Comparison of ENCODE assay signal across 11 cellular contexts in the genomic region with DNA sequence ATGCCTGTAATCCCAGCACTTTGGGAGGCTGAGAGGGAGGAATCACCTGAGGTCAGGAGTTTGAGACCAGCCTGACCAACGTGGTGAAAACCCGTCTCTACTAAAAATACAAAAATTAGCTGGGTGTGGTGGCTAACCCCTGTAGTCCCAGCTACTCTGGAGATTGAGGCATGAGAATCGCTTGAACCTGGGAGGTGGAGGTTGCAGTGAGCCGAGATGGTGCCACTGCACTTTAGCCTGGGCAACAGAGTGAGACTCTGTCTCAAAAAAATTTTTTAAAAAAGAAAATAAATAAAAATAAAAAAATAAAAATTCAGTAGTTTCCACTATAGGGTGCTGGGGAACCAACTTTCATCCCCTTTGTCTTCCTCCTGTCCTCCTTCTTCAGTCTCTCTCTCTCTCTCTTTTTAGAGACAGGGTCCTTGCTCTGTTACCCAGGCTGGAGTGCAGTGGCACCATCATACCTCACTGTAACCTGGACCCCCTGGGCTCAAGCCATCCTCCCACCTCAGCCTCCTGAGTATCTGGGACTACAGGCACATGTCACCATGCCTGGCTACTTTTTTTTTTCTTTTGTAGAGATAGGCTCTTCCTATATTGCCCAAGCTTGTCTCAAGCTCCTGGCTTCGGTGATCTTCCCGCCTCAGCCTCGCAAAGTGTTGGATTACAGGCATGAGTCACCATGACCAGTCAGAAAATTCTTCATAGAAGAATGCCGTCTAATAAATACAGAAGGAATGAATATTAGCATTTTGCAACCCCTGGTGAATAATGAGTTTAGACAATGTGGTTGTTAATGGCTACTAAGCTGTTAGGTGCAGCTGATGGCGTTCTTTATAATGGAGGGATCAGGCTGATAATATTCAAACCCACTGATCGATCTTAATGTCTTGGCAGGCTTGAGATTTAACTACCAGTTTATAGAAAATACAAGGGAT. TPM values are rescaled to one million over a fixed set of nuclear protein-coding genes. Genes with fewer than 3 reads are reported as not detected.
A peak's percentile ranks its signal among the peaks of the same experiment; 100 is the strongest.
DNase-seq lines count a peak whose midpoint lies in the region; ATAC-seq, FAIRE-seq and TF ChIP-seq lines count a peak whose summit lies in the region.
"Had no signal": no experiment of that assay in that cellular context is flagged by ENCODE, and none has a peak within 500 bp of the region (broad histone marks: within the 10 kb centered on the region; RNA-seq: fewer than 3 reads in every experiment).

No MANE protein-coding gene starts in this region.

- TF ChIP-seq CTCF in HFF-Myc (IDR thresholded peaks at IDR 0.05; ENCODE audit: low read depth, low read length, missing control alignments) (no peak), keratinocyte (optimal IDR thresholded peaks at IDR 0.05 in 1 of 3, IDR thresholded peaks at IDR 0.05 in 1 of 3, conservative IDR thresholded peaks at IDR 0.05 in 1 of 3; ENCODE audit: extremely low read depth in 1 of 3, insufficient read depth in 2 of 3, low read length in 3 of 3) (no peak)

- DNase-seq in AG08396 (ENCODE audit: low spot score) (peak; percentile 35), HFF-Myc (ENCODE audit: extremely low read depth, low read depth) (peak; percentile 74), adipocyte (ENCODE audit: low read depth) (peak; percentile 85), keratinocyte (ENCODE audit: low read depth, low spot score) (peak; percentile 33), NOMO-1 treated with dmso at 0.1 percent for 144 hours (lab: John Stamatoyannopoulos, UW; ENCODE audit: unreplicated experiment) (no peak), NCI-H82 (lab: John Stamatoyannopoulos, UW) (no peak)
- DNase-seq: activated CD8-positive, alpha-beta memory T cell treated with anti-CD3 and anti-CD28 coated beads, Interleukin-2, amount 50 U/mL, for 4 hours; effector memory CD8-positive, alpha-beta T cell; naive B cell had no signal

- H3K27ac ChIP-seq in keratinocyte (ENCODE audit: control insufficient read depth, insufficient read depth, low read length): peak overlapping the region; percentile 54

- peak overlapping the region; percentile 82 for H2AFZ ChIP-seq in keratinocyte (ENCODE audit: control insufficient read depth, low read length)

- no peaks in the 10 kb centered on the region for H3K9me1 ChIP-seq in keratinocyte (ENCODE audit: control insufficient read depth, extremely low read depth, insufficient read depth, low read length)

- no peaks in the 10 kb centered on the region for H3K36me3 ChIP-seq in adipocyte (ENCODE audit: control insufficient read depth, insufficient read depth, low read length, severe bottlenecking)
- no peaks in the 10 kb centered on the region for H3K36me3 ChIP-seq in keratinocyte (ENCODE audit: control insufficient read depth in 2 of 2, extremely low read depth in 1 of 2, insufficient read depth in 2 of 2, low read length in 2 of 2)

- dilution Hi-C loops in keratinocyte (cut with MboI; ENCODE audit: extremely low pct_ligation_motif_present, low sequenced_read_pairs): no loop called here

- ATAC-seq in GM19324 (IDR thresholded peaks at IDR 0.05; ENCODE audit: low FRiP score, unreplicated experiment) (no peak), HG02759 (IDR thresholded peaks at IDR 0.05; ENCODE audit: unreplicated experiment) (no peak)
- ATAC-seq: effector memory CD8-positive, alpha-beta T cell had no signal

- H3K4me1 ChIP-seq in adipocyte (ENCODE audit: control insufficient read depth, insufficient read depth, low read length): peaks cover 4% of the 10 kb centered on the region
- peaks cover 14% of the 10 kb centered on the region for H3K4me1 ChIP-seq in keratinocyte (ENCODE audit: control insufficient read depth, extremely low read depth, insufficient read depth, low read length)

- H3K4me3 ChIP-seq in HFF-Myc (replicated peaks; ENCODE audit: low read depth, low read length) (no peak overlapping the region), adipocyte (ENCODE audit: low read length) (no peak overlapping the region), keratinocyte (ENCODE audit: control insufficient read depth in 2 of 3, extremely low read depth in 1 of 3, insufficient read depth in 2 of 3, low read depth in 1 of 3, low read length in 3 of 3) (no peak overlapping the region)

- H3K9me3 ChIP-seq in adipocyte (ENCODE audit: control insufficient read depth, low read length) (no peaks in the 10 kb centered on the region), keratinocyte (ENCODE audit: control insufficient read depth, low read depth, low read length) (no peaks in the 10 kb centered on the region)

- FAIRE-seq in keratinocyte (lab: Jason Lieb, UNC): peak; percentile 92

- no peaks in the 10 kb centered on the region for H4K20me1 ChIP-seq in keratinocyte (ENCODE audit: control insufficient read depth, extremely low read depth, insufficient read depth, low read length)

- H3K9ac ChIP-seq in adipocyte (ENCODE audit: low read length) (no peak overlapping the region), keratinocyte (ENCODE audit: control insufficient read depth, extremely low read depth, insufficient read depth, low read length) (peak overlapping the region; percentile 56)

- H3K4me2 ChIP-seq in keratinocyte (ENCODE audit: control insufficient read depth, extremely low read depth, insufficient read depth, low read depth, low read length): peak overlapping the region; percentile 52

- H3K79me2 ChIP-seq in keratinocyte (ENCODE audit: control insufficient read depth, insufficient read depth, low read length): no peaks in the 10 kb centered on the region

- H3K27me3 ChIP-seq in adipocyte (replicated peaks; ENCODE audit: control insufficient read depth, insufficient read depth, low read length) (peaks cover 10% of the 10 kb centered on the region), keratinocyte (ENCODE audit: control insufficient read depth, extremely low read depth, insufficient read depth, low read length) (no peaks in the 10 kb centered on the region)

RNA-seq across cellular contexts. Expression of a gene that starts 20.6 kb away (rescaled TPM):
- polyA plus RNA-seq in keratinocyte: 0.01 to 0.04 TPM (median 0.01 TPM) in 3 replicates
- polyA plus RNA-seq in keratinocyte (2011; ENCODE audit: low read depth): not detected
- 0.01 TPM in 1 of 2 replicates, not detected in the other for polyA plus RNA-seq in keratinocyte (2011; cell fraction: cytosol; rRNA removed)
- polyA plus RNA-seq in keratinocyte (2011; cell fraction: nucleus; rRNA removed): 0.08 and 0.15 TPM in 2 replicates
- polyA plus RNA-seq in keratinocyte (2012; ENCODE audit: low replicate concordance): 0.02 TPM in 1 of 2 replicates, not detected in the other
- polyA minus RNA-seq in keratinocyte: not detected in 3 replicates
- not detected for polyA minus RNA-seq in keratinocyte (2011; cell fraction: cytosol; rRNA and poly(A)+ RNA removed)
- not detected in 2 replicates for polyA minus RNA-seq in keratinocyte (2011; cell fraction: nucleus; rRNA and poly(A)+ RNA removed)

Comparison
In these comparisons a context has a peak if more than half of its experiments do, and no peak if none do; other contexts are left out.
1. DNase-seq: peak in AG08396 (single experiment), HFF-Myc (single experiment), adipocyte (single experiment) and keratinocyte (single experiment); none in NOMO-1 treated with dmso at 0.1 percent for 144 hours (single experiment) and NCI-H82 (single experiment).